Comparison of ENCODE assay signal across 1 cellular context in the genomic region with DNA sequence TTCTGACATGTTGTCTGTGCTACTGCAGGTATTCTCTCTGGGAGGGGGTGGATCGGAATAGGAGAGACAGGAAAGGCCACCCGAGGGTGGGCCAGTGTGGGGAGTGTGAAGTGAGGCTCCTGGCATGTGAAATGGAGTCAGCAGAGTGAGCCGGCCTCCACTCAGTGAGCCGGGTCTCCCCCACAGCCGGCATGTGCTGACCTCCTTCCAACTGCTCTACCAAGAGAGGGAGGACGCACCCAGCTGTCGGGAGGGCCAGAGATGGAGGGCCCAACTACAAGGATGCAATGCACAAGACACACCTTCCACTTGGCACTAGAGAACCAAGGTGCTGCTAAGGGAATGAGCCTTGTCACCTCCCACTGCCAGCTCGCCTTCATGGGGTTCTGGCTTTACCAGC.
TF ChIP-seq lines count a peak whose summit lies in the region.

No MANE protein-coding gene starts in this region.

TF ChIP-seq in GM23338, 12 proteins besides CTCF, POLR2A, EP300 and RAD21 (continued from another document):
- TF ChIP-seq, protein P1, sequence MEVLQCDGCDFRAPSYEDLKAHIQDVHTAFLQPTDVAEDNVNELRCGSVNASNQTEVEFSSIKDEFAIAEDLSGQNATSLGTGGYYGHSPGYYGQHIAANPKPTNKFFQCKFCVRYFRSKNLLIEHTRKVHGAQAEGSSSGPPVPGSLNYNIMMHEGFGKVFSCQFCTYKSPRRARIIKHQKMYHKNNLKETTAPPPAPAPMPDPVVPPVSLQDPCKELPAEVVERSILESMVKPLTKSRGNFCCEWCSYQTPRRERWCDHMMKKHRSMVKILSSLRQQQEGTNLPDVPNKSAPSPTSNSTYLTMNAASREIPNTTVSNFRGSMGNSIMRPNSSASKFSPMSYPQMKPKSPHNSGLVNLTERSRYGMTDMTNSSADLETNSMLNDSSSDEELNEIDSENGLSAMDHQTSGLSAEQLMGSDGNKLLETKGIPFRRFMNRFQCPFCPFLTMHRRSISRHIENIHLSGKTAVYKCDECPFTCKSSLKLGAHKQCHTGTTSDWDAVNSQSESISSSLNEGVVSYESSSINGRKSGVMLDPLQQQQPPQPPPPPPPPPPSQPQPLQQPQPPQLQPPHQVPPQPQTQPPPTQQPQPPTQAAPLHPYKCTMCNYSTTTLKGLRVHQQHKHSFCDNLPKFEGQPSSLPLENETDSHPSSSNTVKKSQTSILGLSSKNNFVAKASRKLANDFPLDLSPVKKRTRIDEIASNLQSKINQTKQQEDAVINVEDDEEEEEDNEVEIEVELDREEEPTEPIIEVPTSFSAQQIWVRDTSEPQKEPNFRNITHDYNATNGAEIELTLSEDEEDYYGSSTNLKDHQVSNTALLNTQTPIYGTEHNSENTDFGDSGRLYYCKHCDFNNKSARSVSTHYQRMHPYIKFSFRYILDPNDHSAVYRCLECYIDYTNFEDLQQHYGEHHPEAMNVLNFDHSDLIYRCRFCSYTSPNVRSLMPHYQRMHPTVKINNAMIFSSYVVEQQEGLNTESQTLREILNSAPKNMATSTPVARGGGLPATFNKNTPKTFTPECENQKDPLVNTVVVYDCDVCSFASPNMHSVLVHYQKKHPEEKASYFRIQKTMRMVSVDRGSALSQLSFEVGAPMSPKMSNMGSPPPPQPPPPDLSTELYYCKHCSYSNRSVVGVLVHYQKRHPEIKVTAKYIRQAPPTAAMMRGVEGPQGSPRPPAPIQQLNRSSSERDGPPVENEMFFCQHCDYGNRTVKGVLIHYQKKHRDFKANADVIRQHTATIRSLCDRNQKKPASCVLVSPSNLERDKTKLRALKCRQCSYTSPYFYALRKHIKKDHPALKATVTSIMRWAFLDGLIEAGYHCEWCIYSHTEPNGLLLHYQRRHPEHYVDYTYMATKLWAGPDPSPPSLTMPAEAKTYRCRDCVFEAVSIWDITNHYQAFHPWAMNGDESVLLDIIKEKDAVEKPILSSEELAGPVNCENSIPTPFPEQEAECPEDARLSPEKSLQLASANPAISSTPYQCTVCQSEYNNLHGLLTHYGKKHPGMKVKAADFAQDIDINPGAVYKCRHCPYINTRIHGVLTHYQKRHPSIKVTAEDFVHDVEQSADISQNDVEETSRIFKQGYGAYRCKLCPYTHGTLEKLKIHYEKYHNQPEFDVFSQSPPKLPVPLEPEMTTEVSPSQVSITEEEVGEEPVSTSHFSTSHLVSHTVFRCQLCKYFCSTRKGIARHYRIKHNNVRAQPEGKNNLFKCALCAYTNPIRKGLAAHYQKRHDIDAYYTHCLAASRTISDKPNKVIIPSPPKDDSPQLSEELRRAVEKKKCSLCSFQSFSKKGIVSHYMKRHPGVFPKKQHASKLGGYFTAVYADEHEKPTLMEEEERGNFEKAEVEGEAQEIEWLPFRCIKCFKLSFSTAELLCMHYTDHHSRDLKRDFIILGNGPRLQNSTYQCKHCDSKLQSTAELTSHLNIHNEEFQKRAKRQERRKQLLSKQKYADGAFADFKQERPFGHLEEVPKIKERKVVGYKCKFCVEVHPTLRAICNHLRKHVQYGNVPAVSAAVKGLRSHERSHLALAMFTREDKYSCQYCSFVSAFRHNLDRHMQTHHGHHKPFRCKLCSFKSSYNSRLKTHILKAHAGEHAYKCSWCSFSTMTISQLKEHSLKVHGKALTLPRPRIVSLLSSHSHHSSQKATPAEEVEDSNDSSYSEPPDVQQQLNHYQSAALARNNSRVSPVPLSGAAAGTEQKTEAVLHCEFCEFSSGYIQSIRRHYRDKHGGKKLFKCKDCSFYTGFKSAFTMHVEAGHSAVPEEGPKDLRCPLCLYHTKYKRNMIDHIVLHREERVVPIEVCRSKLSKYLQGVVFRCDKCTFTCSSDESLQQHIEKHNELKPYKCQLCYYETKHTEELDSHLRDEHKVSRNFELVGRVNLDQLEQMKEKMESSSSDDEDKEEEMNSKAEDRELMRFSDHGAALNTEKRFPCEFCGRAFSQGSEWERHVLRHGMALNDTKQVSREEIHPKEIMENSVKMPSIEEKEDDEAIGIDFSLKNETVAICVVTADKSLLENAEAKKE (CRISPR knock-in tag; IDR thresholded peaks at IDR 0.05) = no peak
- TF ChIP-seq, protein P2, sequence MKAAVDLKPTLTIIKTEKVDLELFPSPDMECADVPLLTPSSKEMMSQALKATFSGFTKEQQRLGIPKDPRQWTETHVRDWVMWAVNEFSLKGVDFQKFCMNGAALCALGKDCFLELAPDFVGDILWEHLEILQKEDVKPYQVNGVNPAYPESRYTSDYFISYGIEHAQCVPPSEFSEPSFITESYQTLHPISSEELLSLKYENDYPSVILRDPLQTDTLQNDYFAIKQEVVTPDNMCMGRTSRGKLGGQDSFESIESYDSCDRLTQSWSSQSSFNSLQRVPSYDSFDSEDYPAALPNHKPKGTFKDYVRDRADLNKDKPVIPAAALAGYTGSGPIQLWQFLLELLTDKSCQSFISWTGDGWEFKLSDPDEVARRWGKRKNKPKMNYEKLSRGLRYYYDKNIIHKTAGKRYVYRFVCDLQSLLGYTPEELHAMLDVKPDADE (IDR thresholded peaks at IDR 0.05) = no peak
